In the genomic region with DNA sequence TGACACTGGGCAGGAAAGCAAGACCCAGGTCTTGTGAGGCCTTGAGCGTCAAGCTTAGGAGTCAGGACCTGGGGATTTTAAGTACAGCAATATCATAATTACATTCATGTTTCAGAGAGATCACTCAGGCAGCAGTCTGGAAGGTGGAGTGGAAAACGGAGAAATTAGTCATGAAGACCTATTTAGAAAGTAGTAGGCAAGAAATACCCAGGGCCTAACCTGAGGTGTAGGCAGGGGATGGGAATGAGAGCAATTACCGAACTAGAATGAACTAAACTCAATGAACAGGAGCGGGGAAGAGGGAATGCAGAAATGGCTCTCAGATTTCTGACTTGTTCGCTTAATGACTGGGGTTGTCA, we compare ENCODE assay signal across 18 cellular contexts.
DNase-seq lines count a peak whose midpoint lies in the region; ATAC-seq and TF ChIP-seq lines count a peak whose summit lies in the region.
"Had no signal": no experiment of that assay in that cellular context is flagged by ENCODE, and none has a peak within 500 bp of the region (broad histone marks: within the 10 kb centered on the region; RNA-seq: fewer than 3 reads in every experiment).

No MANE protein-coding gene starts in this region.

- H3K4me3 ChIP-seq in PC-9 = peak overlapping the region; percentile 11; the same call in 1 of the 2 replicates
- H3K4me3 ChIP-seq in colonic mucosa = no peak overlapping the region
- no peak overlapping the region for H3K4me3 ChIP-seq in mesenchymal stem cell (ENCODE audit: insufficient read depth in 1 of 2, low read depth in 1 of 2, low read length in 2 of 2)
- H3K4me3 ChIP-seq in stomach = no peak overlapping the region
- H3K4me3 ChIP-seq: BLaER1, SK-N-MC, testis had no signal

- peaks cover 75% of the 10 kb centered on the region for H3K4me1 ChIP-seq in PC-9 (replicated peaks; ENCODE audit: insufficient read depth)
- H3K4me1 ChIP-seq in colonic mucosa = no peaks in the 10 kb centered on the region
- H3K4me1 ChIP-seq in mesenchymal stem cell (ENCODE audit: control insufficient read depth, insufficient read depth, low read depth, low read length) = peaks cover 27% of the 10 kb centered on the region
- H3K4me1 ChIP-seq in stomach = peaks cover 0 to 25% (median 11%) of the 10 kb centered on the region in 4 donors

- peaks cover 23% of the 10 kb centered on the region for H3K4me1 Mint-ChIP-seq in glutamatergic neuron (ENCODE audit: low read depth, unreplicated experiment)

- H2BK12ac ChIP-seq in mesenchymal stem cell (ENCODE audit: low read length in 2 of 2) = peak overlapping the region; percentile 4 to 87

- H3K14ac ChIP-seq in mesenchymal stem cell (ENCODE audit: low read length in 2 of 2) = peak overlapping the region in 1 of 2 experiments; percentile 2

- peak overlapping the region; percentile 54 to 73 for H3K18ac ChIP-seq in mesenchymal stem cell (ENCODE audit: low read depth in 1 of 2, low read length in 2 of 2)

- H3K36me3 ChIP-seq in PC-9 (ENCODE audit: low read depth) = peaks cover 8% of the 10 kb centered on the region; the same call in 1 of the 2 replicates
- no peaks in the 10 kb centered on the region for H3K36me3 ChIP-seq in colonic mucosa
- peaks cover 9 to 18% of the 10 kb centered on the region in 2 experiments for H3K36me3 ChIP-seq in mesenchymal stem cell (ENCODE audit: control insufficient read depth in 1 of 2, insufficient read depth in 2 of 2, low read depth in 1 of 2, low read length in 2 of 2)
- no peaks in the 10 kb centered on the region for H3K36me3 ChIP-seq in stomach

- peak overlapping the region; percentile 78 for H2AK5ac ChIP-seq in mesenchymal stem cell (ENCODE audit: low read length, severe bottlenecking)

- peak overlapping the region; percentile 63 for H3K4me2 ChIP-seq in PC-9
- H3K4me2 ChIP-seq in mesenchymal stem cell (ENCODE audit: low read length, poor library complexity, severe bottlenecking) = no peak overlapping the region

- no peak for ATAC-seq in HG03520 (IDR thresholded peaks at IDR 0.05; ENCODE audit: unreplicated experiment)
- ATAC-seq: left ventricle myocardium superior had no signal

- H2BK15ac ChIP-seq in mesenchymal stem cell (ENCODE audit: low read depth, poor library complexity, severe bottlenecking) = no peak overlapping the region

- TF ChIP-seq CTCF in PC-9 (conservative IDR thresholded peaks at IDR 0.05) (no peak), colonic mucosa (IDR thresholded peaks at IDR 0.05) (no peak), stomach (IDR thresholded peaks at IDR 0.05) (no peak), glutamatergic neuron (IDR thresholded peaks at IDR 0.05; ENCODE audit: partially characterized antibody, unreplicated experiment) (no peak)

- H3K9ac ChIP-seq in colonic mucosa (ENCODE audit: low read depth in 2 of 2, low read length in 2 of 2) (no peak overlapping the region), mesenchymal stem cell (ENCODE audit: low read length) (peak overlapping the region; percentile 18)
- H3K9ac ChIP-seq: BLaER1 had no signal

- CTCF ChIA-PET in PC-9 (lab: Charles Lee) = no interaction called here

- H3K79me2 ChIP-seq in PC-9 (ENCODE audit: low read depth) = peaks cover 24% of the 10 kb centered on the region

- TF ChIP-seq EP300 in stomach (IDR thresholded peaks at IDR 0.05) = no peak

- H3K23ac ChIP-seq in mesenchymal stem cell (ENCODE audit: low read length in 2 of 2) = no peak overlapping the region

- peaks cover 1% of the 10 kb centered on the region for H3K9me3 Mint-ChIP-seq in glutamatergic neuron (ENCODE audit: unreplicated experiment)

- peaks cover 4% of the 10 kb centered on the region for H3K27me3 Mint-ChIP-seq in glutamatergic neuron (ENCODE audit: unreplicated experiment)

- BruUV-seq in PC-9 (replicated peaks; lab: Mats Ljungman, UMichigan) = no TSS peak

- H3K4me3 Mint-ChIP-seq in glutamatergic neuron (ENCODE audit: unreplicated experiment) = no peak overlapping the region

- H3K9me3 ChIP-seq in PC-9 (ENCODE audit: insufficient read depth, low read depth) (no peaks in the 10 kb centered on the region), colonic mucosa (no peaks in the 10 kb centered on the region), mesenchymal stem cell (ENCODE audit: control insufficient read depth, low read length) (no peaks in the 10 kb centered on the region), stomach (no peaks in the 10 kb centered on the region)
- H3K9me3 ChIP-seq: BLaER1, testis had no signal

- TF ChIP-seq POLR2A in stomach (IDR thresholded peaks at IDR 0.05) = no peak

- no peaks in the 10 kb centered on the region for H3K36me3 Mint-ChIP-seq in glutamatergic neuron (ENCODE audit: unreplicated experiment)

- H3K9me2 ChIP-seq in PC-9 (ENCODE audit: insufficient read depth) = no peaks in the 10 kb centered on the region

- H3K4ac ChIP-seq in mesenchymal stem cell (ENCODE audit: low read depth in 1 of 2, low read length in 2 of 2) = peak overlapping the region; percentile 71 to 75

- no peak overlapping the region for H2AFZ ChIP-seq in PC-9
- H2AFZ ChIP-seq in mesenchymal stem cell (ENCODE audit: low read depth, low read length) = no peak overlapping the region

- DNase-seq in PC-9 = no peak
- peak; percentile 1 for DNase-seq in colonic mucosa
- peak; percentile 56 for DNase-seq in mesenchymal stem cell
- DNase-seq in stomach = no peak
- no peak for DNase-seq in glutamatergic neuron
- no peak for DNase-seq in stimulated activated CD4-positive, alpha-beta T cell treated with anti-CD3 and anti-CD28 coated beads, Interleukin-12 subunit alpha, Interleukin-12 subunit beta, amount 100 ng/mL, for 4 hours
- no peak for DNase-seq in DMS 273 treated with DMSO at 0.1 percent for 48 hours (lab: John Stamatoyannopoulos, UW)
- DNase-seq: activated CD4-positive, alpha-beta T cell treated with anti-CD3 and anti-CD28 coated beads for 48 hours; amygdala; cerebellar nuclear complex; left ventricle myocardium superior; NCI-H1105 treated with DMSO at 0.1 percent for 48 hours; NCI-H526; posterior cingulate gyrus; testis had no signal

- peak overlapping the region; percentile 79 for H4K91ac ChIP-seq in mesenchymal stem cell (ENCODE audit: low read length)

- no peaks in the 10 kb centered on the region for H4K20me1 ChIP-seq in PC-9 (ENCODE audit: insufficient read depth)
- H4K20me1 ChIP-seq: BLaER1 had no signal

- H4K8ac ChIP-seq in mesenchymal stem cell (ENCODE audit: low read length) = peak overlapping the region; percentile 45

- H3K27me3 ChIP-seq in PC-9 (ENCODE audit: insufficient read depth, low read depth) (no peaks in the 10 kb centered on the region), colonic mucosa (no peaks in the 10 kb centered on the region), mesenchymal stem cell (ENCODE audit: control insufficient read depth in 1 of 2, insufficient read depth in 1 of 2, low read length in 2 of 2) (no peaks in the 10 kb centered on the region), stomach (no peaks in the 10 kb centered on the region)
- H3K27me3 ChIP-seq: BLaER1, testis had no signal

- H2BK5ac ChIP-seq in mesenchymal stem cell (ENCODE audit: low read depth, low read length, poor library complexity, severe bottlenecking) = peak overlapping the region; percentile 49

- H2BK120ac ChIP-seq in mesenchymal stem cell (ENCODE audit: low read depth, low read length) = peak overlapping the region; percentile 29

- WGBS in mesenchymal stem cell = 30% methylated on average over 4 of the region's 5 CpGs
- 89 to 98% (median 94%) methylated on average over 5 of the region's 5 CpGs for WGBS in stomach, 5 donors

- H3K27ac Mint-ChIP-seq in glutamatergic neuron (ENCODE audit: unreplicated experiment) = no peak overlapping the region

- peaks cover 49% of the 10 kb centered on the region for H3F3A ChIP-seq in PC-9 (ENCODE audit: insufficient read depth, low read depth)

- intact Hi-C loops in PC-9 (cut with micrococcal nuclease; ENCODE audit: unreplicated experiment) = loop anchor here (1.0 kb wide), 1 partner anchor 19 kb away; no protein-coding TSS in a partner anchor
- intact Hi-C loops in colonic mucosa (cut with DNase I) = no loop called here
- intact Hi-C loops in stomach (cut with DNase I; ENCODE audit: low total_unique reads) = no loop called here

- H3K79me1 ChIP-seq in mesenchymal stem cell (replicated peaks; ENCODE audit: low read length, poor library complexity, severe bottlenecking) = peaks cover 9% of the 10 kb centered on the region

- POLR2A ChIA-PET in PC-9 (lab: Charles Lee; ENCODE audit: unreplicated experiment) = no interaction called here

- H3K27ac ChIP-seq in PC-9 (peak overlapping the region; percentile 97), colonic mucosa (no peak overlapping the region), mesenchymal stem cell (ENCODE audit: low read length, poor library complexity, severe bottlenecking) (peak overlapping the region; percentile 75), stomach (peak overlapping the region in 4 of 5 donors; percentile 47 to 64 (median 52))
- H3K27ac ChIP-seq: BLaER1, SK-N-MC had no signal

Comparison
In these comparisons a context has a peak if more than half of its experiments do, and no peak if none do; other contexts are left out.
1. DNase-seq: peak in colonic mucosa (single experiment) and mesenchymal stem cell (single experiment); none in PC-9 (0 of 2), stomach (single experiment), glutamatergic neuron (single experiment), stimulated activated CD4-positive, alpha-beta T cell treated with anti-CD3 and anti-CD28 coated beads, Interleukin-12 subunit alpha, Interleukin-12 subunit beta, amount 100 ng/mL, for 4 hours (single experiment) and DMS 273 treated with DMSO at 0.1 percent for 48 hours (single experiment).